ENCODE assay signal across 1 cellular context in the genomic region with DNA sequence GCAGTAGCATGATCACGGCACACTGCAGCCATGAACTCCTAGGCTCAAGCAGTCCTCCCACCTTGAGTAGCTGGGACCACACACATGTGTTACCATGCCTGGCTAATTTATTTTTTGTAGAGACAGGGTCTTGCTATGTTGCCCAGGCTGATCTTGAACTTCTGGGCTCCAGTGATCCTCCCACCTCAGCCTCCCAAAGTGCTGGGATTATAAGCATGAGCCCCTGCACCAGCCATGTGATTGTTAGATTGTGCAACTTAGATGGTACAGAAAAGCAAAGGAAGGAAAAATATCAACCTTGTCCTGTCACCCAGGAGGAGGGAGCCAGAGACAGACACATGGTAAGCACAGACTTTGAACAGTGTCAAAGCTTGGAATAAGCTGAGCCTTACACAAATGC.
TF ChIP-seq lines count a peak whose summit lies in the region.

No MANE protein-coding gene starts in this region.

TF ChIP-seq in HepG2, 621 proteins besides CTCF, POLR2A, EP300 and RAD21 (continued from another document and continues in another):
- TF ChIP-seq, protein P1, sequence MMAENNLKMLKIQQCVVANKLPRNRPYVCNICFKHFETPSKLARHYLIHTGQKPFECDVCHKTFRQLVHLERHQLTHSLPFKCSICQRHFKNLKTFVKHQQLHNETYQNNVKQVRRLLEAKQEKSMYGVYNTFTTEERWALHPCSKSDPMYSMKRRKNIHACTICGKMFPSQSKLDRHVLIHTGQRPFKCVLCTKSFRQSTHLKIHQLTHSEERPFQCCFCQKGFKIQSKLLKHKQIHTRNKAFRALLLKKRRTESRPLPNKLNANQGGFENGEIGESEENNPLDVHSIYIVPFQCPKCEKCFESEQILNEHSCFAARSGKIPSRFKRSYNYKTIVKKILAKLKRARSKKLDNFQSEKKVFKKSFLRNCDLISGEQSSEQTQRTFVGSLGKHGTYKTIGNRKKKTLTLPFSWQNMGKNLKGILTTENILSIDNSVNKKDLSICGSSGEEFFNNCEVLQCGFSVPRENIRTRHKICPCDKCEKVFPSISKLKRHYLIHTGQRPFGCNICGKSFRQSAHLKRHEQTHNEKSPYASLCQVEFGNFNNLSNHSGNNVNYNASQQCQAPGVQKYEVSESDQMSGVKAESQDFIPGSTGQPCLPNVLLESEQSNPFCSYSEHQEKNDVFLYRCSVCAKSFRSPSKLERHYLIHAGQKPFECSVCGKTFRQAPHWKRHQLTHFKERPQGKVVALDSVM (CRISPR knock-in tag; IDR thresholded peaks at IDR 0.05), result peak; percentile 98
- TF ChIP-seq RCOR2 (CRISPR knock-in tag; IDR thresholded peaks at IDR 0.05), result peak; percentile 65
- TF ChIP-seq MBNL3 (CRISPR knock-in tag; conservative IDR thresholded peaks at IDR 0.05), result no peak
- no peak for TF ChIP-seq NR2F2 (IDR thresholded peaks at IDR 0.05; ENCODE audit: borderline replicate concordance, low read depth)
- TF ChIP-seq EZH2 (conservative IDR thresholded peaks at IDR 0.05; ENCODE audit: low read depth, low read length), result no peak
- peak; percentile 43; the same call in 1 of the 2 replicates for TF ChIP-seq ZNF292 (CRISPR knock-in tag; IDR thresholded peaks at IDR 0.05; ENCODE audit: borderline replicate concordance, low read depth)
- no peak for TF ChIP-seq RFX1 (IDR thresholded peaks at IDR 0.05)
- TF ChIP-seq ZMYM2 (CRISPR knock-in tag; IDR thresholded peaks at IDR 0.05), result peak; percentile 92
- TF ChIP-seq TBX2 (CRISPR knock-in tag; IDR thresholded peaks at IDR 0.05; ENCODE audit: borderline replicate concordance), result peak; percentile 27; the same call in 1 of the 2 replicates
- TF ChIP-seq, protein P2, sequence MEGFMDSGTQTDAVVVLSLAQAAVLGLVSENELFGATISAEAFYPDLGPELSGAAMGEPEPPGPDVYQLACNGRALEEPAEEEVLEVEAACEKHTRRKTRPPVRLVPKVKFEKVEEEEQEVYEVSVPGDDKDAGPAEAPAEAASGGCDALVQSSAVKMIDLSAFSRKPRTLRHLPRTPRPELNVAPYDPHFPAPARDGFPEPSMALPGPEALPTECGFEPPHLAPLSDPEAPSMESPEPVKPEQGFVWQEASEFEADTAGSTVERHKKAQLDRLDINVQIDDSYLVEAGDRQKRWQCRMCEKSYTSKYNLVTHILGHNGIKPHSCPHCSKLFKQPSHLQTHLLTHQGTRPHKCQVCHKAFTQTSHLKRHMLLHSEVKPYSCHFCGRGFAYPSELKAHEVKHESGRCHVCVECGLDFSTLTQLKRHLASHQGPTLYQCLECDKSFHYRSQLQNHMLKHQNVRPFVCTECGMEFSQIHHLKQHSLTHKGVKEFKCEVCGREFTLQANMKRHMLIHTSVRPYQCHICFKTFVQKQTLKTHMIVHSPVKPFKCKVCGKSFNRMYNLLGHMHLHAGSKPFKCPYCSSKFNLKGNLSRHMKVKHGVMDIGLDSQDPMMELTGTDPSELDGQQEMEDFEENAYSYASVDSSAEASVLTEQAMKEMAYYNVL (CRISPR knock-in tag; IDR thresholded peaks at IDR 0.05; ENCODE audit: borderline replicate concordance), result peak; percentile 78; the same call in 1 of the 2 replicates
- no peak for TF ChIP-seq ZBTB38 (CRISPR knock-in tag; IDR thresholded peaks at IDR 0.05)
- TF ChIP-seq, protein P3, sequence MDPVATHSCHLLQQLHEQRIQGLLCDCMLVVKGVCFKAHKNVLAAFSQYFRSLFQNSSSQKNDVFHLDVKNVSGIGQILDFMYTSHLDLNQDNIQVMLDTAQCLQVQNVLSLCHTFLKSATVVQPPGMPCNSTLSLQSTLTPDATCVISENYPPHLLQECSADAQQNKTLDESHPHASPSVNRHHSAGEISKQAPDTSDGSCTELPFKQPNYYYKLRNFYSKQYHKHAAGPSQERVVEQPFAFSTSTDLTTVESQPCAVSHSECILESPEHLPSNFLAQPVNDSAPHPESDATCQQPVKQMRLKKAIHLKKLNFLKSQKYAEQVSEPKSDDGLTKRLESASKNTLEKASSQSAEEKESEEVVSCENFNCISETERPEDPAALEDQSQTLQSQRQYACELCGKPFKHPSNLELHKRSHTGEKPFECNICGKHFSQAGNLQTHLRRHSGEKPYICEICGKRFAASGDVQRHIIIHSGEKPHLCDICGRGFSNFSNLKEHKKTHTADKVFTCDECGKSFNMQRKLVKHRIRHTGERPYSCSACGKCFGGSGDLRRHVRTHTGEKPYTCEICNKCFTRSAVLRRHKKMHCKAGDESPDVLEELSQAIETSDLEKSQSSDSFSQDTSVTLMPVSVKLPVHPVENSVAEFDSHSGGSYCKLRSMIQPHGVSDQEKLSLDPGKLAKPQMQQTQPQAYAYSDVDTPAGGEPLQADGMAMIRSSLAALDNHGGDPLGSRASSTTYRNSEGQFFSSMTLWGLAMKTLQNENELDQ (CRISPR knock-in tag; IDR thresholded peaks at IDR 0.05; ENCODE audit: borderline replicate concordance), result no peak
- peak; percentile 41; the same call in 1 of the 2 replicates for TF ChIP-seq HDAC2 (CRISPR knock-in tag; IDR thresholded peaks at IDR 0.05)
- peak; percentile 45; the same call in 1 of the 2 replicates for TF ChIP-seq KDM1A (CRISPR knock-in tag; IDR thresholded peaks at IDR 0.05)
- TF ChIP-seq, protein P4, sequence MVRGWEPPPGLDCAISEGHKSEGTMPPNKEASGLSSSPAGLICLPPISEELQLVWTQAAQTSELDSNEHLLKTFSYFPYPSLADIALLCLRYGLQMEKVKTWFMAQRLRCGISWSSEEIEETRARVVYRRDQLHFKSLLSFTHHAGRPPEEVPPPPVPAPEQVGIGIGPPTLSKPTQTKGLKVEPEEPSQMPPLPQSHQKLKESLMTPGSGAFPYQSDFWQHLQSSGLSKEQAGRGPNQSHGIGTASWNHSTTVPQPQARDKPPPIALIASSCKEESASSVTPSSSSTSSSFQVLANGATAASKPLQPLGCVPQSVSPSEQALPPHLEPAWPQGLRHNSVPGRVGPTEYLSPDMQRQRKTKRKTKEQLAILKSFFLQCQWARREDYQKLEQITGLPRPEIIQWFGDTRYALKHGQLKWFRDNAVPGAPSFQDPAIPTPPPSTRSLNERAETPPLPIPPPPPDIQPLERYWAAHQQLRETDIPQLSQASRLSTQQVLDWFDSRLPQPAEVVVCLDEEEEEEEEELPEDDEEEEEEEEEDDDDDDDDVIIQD (CRISPR knock-in tag; IDR thresholded peaks at IDR 0.05; ENCODE audit: low read depth), result 0 out of 2 replicates have a peak, but pooled peaks have one; percentile 33
- no peak for TF ChIP-seq SIN3A (IDR thresholded peaks at IDR 0.05; ENCODE audit: borderline replicate concordance, low read depth, low read length)
- TF ChIP-seq ZNF331 (CRISPR knock-in tag; IDR thresholded peaks at IDR 0.05), result 0 out of 2 replicates have a peak, but pooled peaks have one; percentile 28
- no peak for TF ChIP-seq TAF15 (IDR thresholded peaks at IDR 0.05; ENCODE audit: low read depth, low read length, poor library complexity, severe bottlenecking)
- no peak for TF ChIP-seq NPAS2 (CRISPR knock-in tag; IDR thresholded peaks at IDR 0.05; ENCODE audit: borderline replicate concordance)
- peak; percentile 83 for TF ChIP-seq ZMYM4 (CRISPR knock-in tag; IDR thresholded peaks at IDR 0.05)
- TF ChIP-seq HNF4A (CRISPR knock-in tag; IDR thresholded peaks at IDR 0.05), result peak; percentile 73
- TF ChIP-seq ZNF136 (CRISPR knock-in tag; IDR thresholded peaks at IDR 0.05; ENCODE audit: low read depth), result no peak
- no peak for TF ChIP-seq HOXA9 (CRISPR knock-in tag; IDR thresholded peaks at IDR 0.05; ENCODE audit: borderline replicate concordance)
- TF ChIP-seq, protein P5, sequence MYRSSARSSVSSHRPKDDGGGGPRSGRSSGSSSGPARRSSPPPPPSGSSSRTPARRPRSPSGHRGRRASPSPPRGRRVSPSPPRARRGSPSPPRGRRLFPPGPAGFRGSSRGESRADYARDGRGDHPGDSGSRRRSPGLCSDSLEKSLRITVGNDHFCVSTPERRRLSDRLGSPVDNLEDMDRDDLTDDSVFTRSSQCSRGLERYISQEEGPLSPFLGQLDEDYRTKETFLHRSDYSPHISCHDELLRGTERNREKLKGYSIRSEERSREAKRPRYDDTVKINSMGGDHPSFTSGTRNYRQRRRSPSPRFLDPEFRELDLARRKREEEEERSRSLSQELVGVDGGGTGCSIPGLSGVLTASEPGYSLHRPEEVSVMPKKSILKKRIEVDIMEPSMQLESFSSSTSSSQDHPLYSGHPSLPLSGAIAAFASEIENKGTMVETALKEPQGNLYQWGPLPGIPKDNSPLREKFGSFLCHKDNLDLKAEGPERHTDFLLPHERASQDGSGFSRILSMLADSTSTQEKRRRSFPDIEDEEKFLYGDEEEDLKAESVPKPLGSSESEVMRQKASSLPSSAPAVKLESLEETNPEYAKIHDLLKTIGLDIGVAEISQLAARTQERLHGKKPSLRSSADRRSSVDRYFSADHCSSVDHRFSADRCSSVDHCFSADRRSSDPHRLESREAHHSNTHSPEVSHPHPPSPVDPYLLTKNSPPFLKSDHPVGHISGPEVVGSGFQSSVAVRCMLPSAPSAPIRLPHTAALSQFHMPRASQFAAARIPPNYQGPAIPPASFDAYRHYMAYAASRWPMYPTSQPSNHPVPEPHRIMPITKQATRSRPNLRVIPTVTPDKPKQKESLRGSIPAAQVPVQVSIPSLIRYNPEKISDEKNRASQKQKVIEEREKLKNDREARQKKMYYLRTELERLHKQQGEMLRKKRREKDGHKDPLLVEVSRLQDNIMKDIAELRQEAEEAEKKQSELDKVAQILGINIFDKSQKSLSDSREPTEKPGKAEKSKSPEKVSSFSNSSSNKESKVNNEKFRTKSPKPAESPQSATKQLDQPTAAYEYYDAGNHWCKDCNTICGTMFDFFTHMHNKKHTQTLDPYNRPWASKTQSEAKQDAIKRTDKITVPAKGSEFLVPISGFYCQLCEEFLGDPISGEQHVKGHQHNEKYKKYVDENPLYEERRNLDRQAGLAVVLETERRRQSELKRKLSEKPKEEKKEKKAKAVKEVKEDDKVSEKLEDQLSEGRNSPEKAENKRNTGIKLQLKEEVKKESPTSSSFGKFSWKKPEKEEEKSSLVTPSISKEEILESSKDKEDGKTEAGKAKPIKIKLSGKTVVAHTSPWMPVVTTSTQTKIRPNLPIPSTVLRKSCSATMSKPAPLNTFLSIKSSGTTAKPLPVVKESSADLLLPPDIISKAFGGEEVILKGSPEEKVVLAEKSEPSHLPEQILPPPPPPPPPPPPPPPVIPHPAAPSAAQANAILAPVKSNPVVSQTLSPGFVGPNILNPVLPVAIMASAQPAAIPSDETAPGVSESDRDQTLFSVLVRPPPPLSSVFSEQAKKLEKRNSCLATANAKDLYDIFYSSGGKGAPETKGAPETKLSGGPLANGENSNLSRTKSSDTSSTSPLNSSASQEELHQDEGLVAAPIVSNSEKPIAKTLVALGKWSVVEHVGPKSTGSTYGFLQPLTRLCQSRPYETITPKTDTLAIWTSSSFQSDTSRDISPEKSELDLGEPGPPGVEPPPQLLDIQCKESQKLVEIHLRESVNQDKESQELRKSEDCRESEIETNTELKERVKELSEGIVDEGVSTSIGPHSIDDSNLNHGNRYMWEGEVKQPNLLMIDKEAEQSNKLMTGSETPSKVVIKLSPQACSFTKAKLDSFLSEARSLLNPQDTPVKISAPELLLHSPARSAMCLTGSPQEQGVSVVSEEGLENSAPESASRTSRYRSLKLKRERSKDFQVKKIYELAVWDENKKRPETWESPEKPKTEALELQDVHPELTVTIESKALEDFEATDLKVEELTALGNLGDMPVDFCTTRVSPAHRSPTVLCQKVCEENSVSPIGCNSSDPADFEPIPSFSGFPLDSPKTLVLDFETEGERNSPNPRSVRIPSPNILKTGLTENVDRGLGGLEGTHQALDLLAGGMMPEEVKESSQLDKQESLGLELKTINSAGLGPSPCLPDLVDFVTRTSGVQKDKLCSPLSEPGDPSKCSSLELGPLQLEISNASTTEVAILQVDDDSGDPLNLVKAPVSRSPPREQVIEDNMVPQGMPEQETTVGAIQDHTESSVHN (CRISPR knock-in tag; IDR thresholded peaks at IDR 0.05), result no peak
- TF ChIP-seq GATAD2A (CRISPR knock-in tag; IDR thresholded peaks at IDR 0.05), result peak; percentile 70
- peak; percentile 38; the same call in 1 of the 3 replicates for TF ChIP-seq MXI1 (IDR thresholded peaks at IDR 0.05; ENCODE audit: borderline replicate concordance, low read depth, low read length)
- peak; percentile 32; the same call in 1 of the 2 replicates for TF ChIP-seq MED1 (CRISPR knock-in tag; IDR thresholded peaks at IDR 0.05)
- TF ChIP-seq NFRKB (IDR thresholded peaks at IDR 0.05), result no peak
- TF ChIP-seq, protein P6, sequence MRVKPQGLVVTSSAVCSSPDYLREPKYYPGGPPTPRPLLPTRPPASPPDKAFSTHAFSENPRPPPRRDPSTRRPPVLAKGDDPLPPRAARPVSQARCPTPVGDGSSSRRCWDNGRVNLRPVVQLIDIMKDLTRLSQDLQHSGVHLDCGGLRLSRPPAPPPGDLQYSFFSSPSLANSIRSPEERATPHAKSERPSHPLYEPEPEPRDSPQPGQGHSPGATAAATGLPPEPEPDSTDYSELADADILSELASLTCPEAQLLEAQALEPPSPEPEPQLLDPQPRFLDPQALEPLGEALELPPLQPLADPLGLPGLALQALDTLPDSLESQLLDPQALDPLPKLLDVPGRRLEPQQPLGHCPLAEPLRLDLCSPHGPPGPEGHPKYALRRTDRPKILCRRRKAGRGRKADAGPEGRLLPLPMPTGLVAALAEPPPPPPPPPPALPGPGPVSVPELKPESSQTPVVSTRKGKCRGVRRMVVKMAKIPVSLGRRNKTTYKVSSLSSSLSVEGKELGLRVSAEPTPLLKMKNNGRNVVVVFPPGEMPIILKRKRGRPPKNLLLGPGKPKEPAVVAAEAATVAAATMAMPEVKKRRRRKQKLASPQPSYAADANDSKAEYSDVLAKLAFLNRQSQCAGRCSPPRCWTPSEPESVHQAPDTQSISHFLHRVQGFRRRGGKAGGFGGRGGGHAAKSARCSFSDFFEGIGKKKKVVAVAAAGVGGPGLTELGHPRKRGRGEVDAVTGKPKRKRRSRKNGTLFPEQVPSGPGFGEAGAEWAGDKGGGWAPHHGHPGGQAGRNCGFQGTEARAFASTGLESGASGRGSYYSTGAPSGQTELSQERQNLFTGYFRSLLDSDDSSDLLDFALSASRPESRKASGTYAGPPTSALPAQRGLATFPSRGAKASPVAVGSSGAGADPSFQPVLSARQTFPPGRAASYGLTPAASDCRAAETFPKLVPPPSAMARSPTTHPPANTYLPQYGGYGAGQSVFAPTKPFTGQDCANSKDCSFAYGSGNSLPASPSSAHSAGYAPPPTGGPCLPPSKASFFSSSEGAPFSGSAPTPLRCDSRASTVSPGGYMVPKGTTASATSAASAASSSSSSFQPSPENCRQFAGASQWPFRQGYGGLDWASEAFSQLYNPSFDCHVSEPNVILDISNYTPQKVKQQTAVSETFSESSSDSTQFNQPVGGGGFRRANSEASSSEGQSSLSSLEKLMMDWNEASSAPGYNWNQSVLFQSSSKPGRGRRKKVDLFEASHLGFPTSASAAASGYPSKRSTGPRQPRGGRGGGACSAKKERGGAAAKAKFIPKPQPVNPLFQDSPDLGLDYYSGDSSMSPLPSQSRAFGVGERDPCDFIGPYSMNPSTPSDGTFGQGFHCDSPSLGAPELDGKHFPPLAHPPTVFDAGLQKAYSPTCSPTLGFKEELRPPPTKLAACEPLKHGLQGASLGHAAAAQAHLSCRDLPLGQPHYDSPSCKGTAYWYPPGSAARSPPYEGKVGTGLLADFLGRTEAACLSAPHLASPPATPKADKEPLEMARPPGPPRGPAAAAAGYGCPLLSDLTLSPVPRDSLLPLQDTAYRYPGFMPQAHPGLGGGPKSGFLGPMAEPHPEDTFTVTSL (CRISPR knock-in tag; IDR thresholded peaks at IDR 0.05; ENCODE audit: borderline replicate concordance), result peak; percentile 16; the same call in 1 of the 2 replicates
